In genomic region chr20:53084408-53084997, GRCh38 we compare ENCODE assay signal across 9 cellular contexts.
"Had no signal": no experiment of that assay in that cellular context is flagged by ENCODE, and none has a peak within 500 bp of the region (broad histone marks: within the 10 kb centered on the region; RNA-seq: fewer than 3 reads in every experiment).

No MANE protein-coding gene starts in this region.

- H3K4me3 Mint-ChIP-seq: GM23338, HFFc6 had no signal

- FAIRE-seq: H1, H54 had no signal

- H3K4me2 ChIP-seq: GM23338 had no signal

- H3K9me3 Mint-ChIP-seq: GM23338 had no signal

- H3K27ac Mint-ChIP-seq: GM23338, HFFc6 had no signal

- DNase-seq: HFFc6, IMR-90, KBM-7 had no signal

- H3K9me3 ChIP-seq: HAP-1 had no signal

- H3K4me3 ChIP-seq: GM23338, HAP-1 had no signal

- H3K4me1 ChIP-seq: HAP-1 had no signal

- ATAC-seq: GM23338, HCT116 had no signal

- H2AFZ ChIP-seq: GM23338 had no signal

- H3K27ac ChIP-seq: HL-60 had no signal

- H3K36me3 ChIP-seq: HAP-1 had no signal
